ENCODE assay signal across 15 cellular contexts in genomic region chr4:182805606-182806149, GRCh38.
DNase-seq lines count a peak whose midpoint lies in the region; ATAC-seq and TF ChIP-seq lines count a peak whose summit lies in the region.
"Had no signal": no experiment of that assay in that cellular context is flagged by ENCODE, and none has a peak within 500 bp of the region (broad histone marks: within the 10 kb centered on the region; RNA-seq: fewer than 3 reads in every experiment).

No MANE protein-coding gene starts in this region.

- intact Hi-C loops in dorsolateral prefrontal cortex (cut with DNase I), result loop anchor here (10.0 kb wide), 4 partner anchors 321 to 1661 kb away; no protein-coding TSS in a partner anchor

- POLR2A ChIA-PET in HEK293 (lab: Yijun Ruan, JAX), result no interaction called here

- H3K27me3 ChIP-seq in dorsolateral prefrontal cortex (peaks cover 0 to 4% (median 0%) of the 10 kb centered on the region in 45 donors), kidney epithelial cell (ENCODE audit: control insufficient read depth, insufficient read depth, low read length) (no peaks in the 10 kb centered on the region)
- H3K27me3 ChIP-seq: right atrium auricular region had no signal

- DNase-seq in dorsolateral prefrontal cortex (peak in 1 of 10 donors; percentile 29), kidney epithelial cell (ENCODE audit: low read depth) (no peak), skeletal muscle cell (ENCODE audit: low read depth) (no peak), GM03348 (ENCODE audit: low spot score) (no peak)

- TF ChIP-seq CTCF in HEK293 (tag by site-specific recombination; IDR thresholded peaks at IDR 0.05) (no peak), dorsolateral prefrontal cortex (IDR thresholded peaks at IDR 0.05 in 54 of 56, conservative IDR thresholded peaks at IDR 0.05 in 2 of 56; ENCODE audit: low read depth in 1 of 56, partially characterized antibody in 56 of 56) (no peak), kidney epithelial cell (IDR thresholded peaks at IDR 0.05; ENCODE audit: insufficient read depth, low read length, poor library complexity, severe bottlenecking) (no peak)

- H3K4me3 ChIP-seq in HEK293 (ENCODE audit: low read depth, low read length), result no peak overlapping the region
- H3K4me3 ChIP-seq in dorsolateral prefrontal cortex, result peak overlapping the region in 48 of 59 donors; percentile 13 to 75 (median 61)
- H3K4me3 ChIP-seq in kidney epithelial cell (ENCODE audit: low read depth, low read length), result peak overlapping the region; percentile 21
- peak overlapping the region; percentile 50 for H3K4me3 ChIP-seq in skeletal muscle cell (ENCODE audit: low read depth, low read length)

- no peaks in the 10 kb centered on the region for H3K36me3 ChIP-seq in HEK293 (ENCODE audit: control insufficient read depth in 2 of 2, insufficient read depth in 1 of 2, low read length in 2 of 2)
- H3K36me3 ChIP-seq in kidney epithelial cell (ENCODE audit: control insufficient read depth, insufficient read depth, low read length), result no peaks in the 10 kb centered on the region
- H3K36me3 ChIP-seq: cardiac muscle cell, right atrium auricular region, stomach, transverse colon had no signal

- no peak overlapping the region for H3K27ac ChIP-seq in HEK293 (ENCODE audit: extremely low read depth, low read depth, low read length)
- peak overlapping the region in 3 of 59 donors; percentile 30 to 42 (median 38) for H3K27ac ChIP-seq in dorsolateral prefrontal cortex
- H3K27ac ChIP-seq: cardiac muscle cell, parathyroid adenoma, VCaP had no signal

- CTCF ChIA-PET in HEK293 (lab: Yijun Ruan, JAX), result interaction anchor here (0.6 to 1.0 kb wide), 5 partner anchors 100 to 781 kb away, joined by 3 to 4 read pairs (median 3); no protein-coding TSS in a partner anchor

- no peaks in the 10 kb centered on the region for H3K9me3 ChIP-seq in HEK293 (ENCODE audit: control insufficient read depth, insufficient read depth, low read depth, low read length)
- H3K9me3 ChIP-seq: right atrium auricular region, SK-N-SH, transverse colon had no signal

- ATAC-seq in GM19023 (IDR thresholded peaks at IDR 0.05; ENCODE audit: unreplicated experiment) (no peak), HG02840 (IDR thresholded peaks at IDR 0.05; ENCODE audit: low FRiP score, unreplicated experiment) (no peak), GM18858 (IDR thresholded peaks at IDR 0.05; ENCODE audit: unreplicated experiment) (no peak)

- H3K4me1 ChIP-seq in HEK293 (ENCODE audit: control insufficient read depth, insufficient read depth, low read length), result no peaks in the 10 kb centered on the region
- H3K4me1 ChIP-seq: parathyroid adenoma, transverse colon had no signal

TF ChIP-seq in HEK293, 187 proteins besides CTCF, POLR2A, EP300 and RAD21:
- TF ChIP-seq ZNF596 (tag by site-specific recombination; IDR thresholded peaks at IDR 0.05) (peak; percentile 94), ZNF701 (tag by site-specific recombination; IDR thresholded peaks at IDR 0.05) (no peak), YY1 (tag by site-specific recombination; IDR thresholded peaks at IDR 0.05) (no peak), ZFHX2 (tag by site-specific recombination; conservative IDR thresholded peaks at IDR 0.05) (peak; percentile 56), ZNF280C (tag by site-specific recombination; IDR thresholded peaks at IDR 0.05) (no peak), GLIS1 (tag by site-specific recombination; IDR thresholded peaks at IDR 0.05) (no peak), HIC1 (tag by site-specific recombination; IDR thresholded peaks at IDR 0.05) (no peak)
TF ChIP-seq in HEK293: peak in this region for 2.
